Comparison of ENCODE assay signal across 16 cellular contexts in the genomic region with DNA sequence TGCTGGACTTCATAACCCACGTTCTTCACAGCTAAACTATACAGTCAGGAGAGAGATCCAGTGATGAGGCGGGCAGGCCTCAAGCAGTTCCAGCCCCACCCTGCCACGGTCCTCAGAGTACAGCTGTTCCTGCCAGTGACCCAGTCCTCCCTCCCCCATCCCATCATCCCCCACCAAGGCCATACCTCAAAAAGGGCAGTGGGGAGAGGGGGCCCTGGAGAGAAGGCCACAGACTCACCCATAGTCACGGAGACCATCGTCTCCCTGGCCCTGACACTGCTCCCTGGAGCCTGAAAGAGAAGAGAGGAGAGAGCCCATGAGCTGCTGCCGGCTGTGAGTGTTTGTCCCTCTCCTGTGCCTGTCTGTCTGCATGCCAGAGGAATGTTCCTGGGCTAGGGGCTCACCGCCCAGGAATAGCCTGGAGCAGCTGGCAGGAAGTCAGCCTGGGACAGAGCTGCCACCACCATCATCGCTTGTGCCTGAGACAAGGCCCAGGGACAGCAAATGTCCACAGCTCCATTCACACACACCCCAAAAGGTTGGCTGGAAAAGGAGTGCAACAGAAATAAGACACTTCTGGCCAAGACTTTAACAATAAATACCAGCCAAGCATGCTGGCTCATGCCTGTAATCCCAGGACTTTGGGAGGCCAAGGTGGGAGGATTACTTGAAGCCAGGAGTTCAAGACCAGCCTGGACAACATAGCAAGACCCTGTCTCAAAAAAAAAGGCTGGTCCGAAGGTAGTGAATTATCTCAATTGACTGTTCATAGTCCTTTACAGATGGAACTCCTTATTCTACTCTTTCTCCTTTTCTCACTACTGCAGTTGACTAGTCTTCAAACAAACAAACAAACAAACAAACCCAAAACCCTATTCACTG. TPM values are rescaled to one million over a fixed set of nuclear protein-coding genes. Genes with fewer than 3 reads are reported as not detected.
DNase-seq lines count a peak whose midpoint lies in the region; ATAC-seq, FAIRE-seq and TF ChIP-seq lines count a peak whose summit lies in the region.
"Had no signal": no experiment of that assay in that cellular context is flagged by ENCODE, and none has a peak within 500 bp of the region (broad histone marks: within the 10 kb centered on the region; RNA-seq: fewer than 3 reads in every experiment).

No MANE protein-coding gene starts in this region.

- H3K4me3 Mint-ChIP-seq in astrocyte (ENCODE audit: unreplicated experiment), result peak overlapping the region; percentile 40
- H3K4me3 Mint-ChIP-seq in progenitor cell of endocrine pancreas (ENCODE audit: low read depth), result no peak overlapping the region
- H3K4me3 Mint-ChIP-seq: activated B cell treated with CpG ODN at 0.5 μM for 24 hours, neural progenitor cell had no signal

- no peak overlapping the region for H3K4me2 ChIP-seq in astrocyte (ENCODE audit: low read length)
- H3K4me2 ChIP-seq: neural progenitor cell had no signal

- H3K27me3 ChIP-seq in astrocyte (ENCODE audit: insufficient read depth, low read length) (no peaks in the 10 kb centered on the region), heart right ventricle (no peaks in the 10 kb centered on the region)
- H3K27me3 ChIP-seq: neural progenitor cell, uterus had no signal

- DNase-seq in AG20443 (ENCODE audit: low spot score), result peak; percentile 27
- DNase-seq in astrocyte (ENCODE audit: low read depth), result no peak
- peak; percentile 75 to 80 for DNase-seq in heart right ventricle
- DNase-seq in progenitor cell of endocrine pancreas (ENCODE audit: low spot score, unreplicated experiment), result no peak
- DNase-seq in NCI-H510A treated with DMSO at 0.1 percent for 48 hours (lab: John Stamatoyannopoulos, UW), result no peak
- no peak for DNase-seq in HCEC 1CT
- no peak for DNase-seq in posterior vena cava (ENCODE audit: low spot score)
- DNase-seq: activated B cell treated with CpG ODN at 0.5 μM for 24 hours, GF-D8, H7, Karpas-422, NCI-H226, SHP77, uterus had no signal

- peak overlapping the region; percentile 10 for H3K9ac ChIP-seq in astrocyte (ENCODE audit: low read length)
- H3K9ac ChIP-seq: neural progenitor cell had no signal

- H3K27ac Mint-ChIP-seq in astrocyte (ENCODE audit: unreplicated experiment) (peak overlapping the region; percentile 84), progenitor cell of endocrine pancreas (peak overlapping the region; percentile 29)
- H3K27ac Mint-ChIP-seq: activated B cell treated with CpG ODN at 0.5 μM for 24 hours, neural progenitor cell had no signal

- H3K9me3 ChIP-seq in astrocyte (ENCODE audit: insufficient read depth, low read depth, low read length) (no peaks in the 10 kb centered on the region), heart right ventricle (no peaks in the 10 kb centered on the region)
- H3K9me3 ChIP-seq: uterus had no signal

- H3K36me3 ChIP-seq in astrocyte (ENCODE audit: insufficient read depth, low read length) (no peaks in the 10 kb centered on the region), heart right ventricle (peaks cover 0 to 43% (median 0%) of the 10 kb centered on the region in 9 donors)
- H3K36me3 ChIP-seq: neural progenitor cell, uterus had no signal

- no peak for FAIRE-seq in astrocyte (lab: Jason Lieb, UNC)

- ATAC-seq in heart right ventricle, result peak; percentile 86 to 99 (median 96)
- ATAC-seq in HG03108 (IDR thresholded peaks at IDR 0.05; ENCODE audit: unreplicated experiment), result no peak

- 41 to 47% methylated on average over 9 of the region's 9 CpGs for WGBS in heart right ventricle, 2 donors

- H3K4me1 ChIP-seq in astrocyte (ENCODE audit: insufficient read depth, low read length) (peaks cover under 1% of the 10 kb centered on the region), heart right ventricle (peaks cover 0 to 46% (median 20%) of the 10 kb centered on the region in 9 donors)
- H3K4me1 ChIP-seq: neural progenitor cell, uterus had no signal

- H3K79me2 ChIP-seq in astrocyte (ENCODE audit: insufficient read depth, low read length), result peaks cover 44% of the 10 kb centered on the region

- peaks cover 10% of the 10 kb centered on the region for H3K36me3 Mint-ChIP-seq in astrocyte (ENCODE audit: low read depth, unreplicated experiment)
- H3K36me3 Mint-ChIP-seq in progenitor cell of endocrine pancreas (ENCODE audit: insufficient read depth), result peaks cover 9% of the 10 kb centered on the region

- H3K27me3 Mint-ChIP-seq in astrocyte (ENCODE audit: low read depth, unreplicated experiment), result no peaks in the 10 kb centered on the region
- H3K27me3 Mint-ChIP-seq in progenitor cell of endocrine pancreas, result no peaks in the 10 kb centered on the region
- H3K27me3 Mint-ChIP-seq: activated B cell treated with CpG ODN at 0.5 μM for 24 hours had no signal

- no peaks in the 10 kb centered on the region for H3K9me3 Mint-ChIP-seq in astrocyte (ENCODE audit: unreplicated experiment)
- no peaks in the 10 kb centered on the region for H3K9me3 Mint-ChIP-seq in progenitor cell of endocrine pancreas (ENCODE audit: low read depth)
- H3K9me3 Mint-ChIP-seq: activated B cell treated with CpG ODN at 0.5 μM for 24 hours, neural progenitor cell had no signal

- intact Hi-C loops in heart right ventricle (cut with DNase I) (loop anchor here in 3 of 10 donors (10.0 kb wide), 2 partner anchors 83 to 103 kb away; partner anchors contain the start of genes SERTAD3 (in 2 of the 3) and SERTAD1 (in 1 of the 3)), posterior vena cava (cut with DNase I) (loop anchor here in 1 of 2 donors (10.0 kb wide), 1 partner anchor 103 kb away; the partner anchor contains the start of gene SERTAD3)

- no peak overlapping the region for H3K27ac ChIP-seq in astrocyte (ENCODE audit: low read depth, low read length)
- H3K27ac ChIP-seq in heart right ventricle, result peak overlapping the region; percentile 63 to 90 (median 84)
- H3K27ac ChIP-seq: neural progenitor cell, uterus had no signal

- TF ChIP-seq CTCF in astrocyte (IDR thresholded peaks at IDR 0.05; ENCODE audit: insufficient read depth, low read depth, low read length) (no peak), heart right ventricle (IDR thresholded peaks at IDR 0.05) (no peak), progenitor cell of endocrine pancreas (IDR thresholded peaks at IDR 0.05; ENCODE audit: unreplicated experiment) (no peak)

- H3K4me3 ChIP-seq in astrocyte (ENCODE audit: insufficient read depth, low read depth, low read length), result no peak overlapping the region
- peak overlapping the region in 6 of 10 donors; percentile 1 to 33 (median 22) for H3K4me3 ChIP-seq in heart right ventricle
- H3K4me3 ChIP-seq: neural progenitor cell, uterus had no signal

- no peak overlapping the region for H2AFZ ChIP-seq in astrocyte (ENCODE audit: low read depth, low read length)
- H2AFZ ChIP-seq: neural progenitor cell had no signal

- H4K20me1 ChIP-seq in astrocyte (ENCODE audit: insufficient read depth, low read length), result peaks cover 36% of the 10 kb centered on the region

- H3K4me1 Mint-ChIP-seq in astrocyte (ENCODE audit: low read depth, unreplicated experiment) (peaks cover 8% of the 10 kb centered on the region), progenitor cell of endocrine pancreas (ENCODE audit: low read depth) (no peaks in the 10 kb centered on the region)

RNA-seq across cellular contexts. Expression of gene C19orf47, which starts 6.4 kb away (rescaled TPM):
- total RNA-seq in astrocyte (18.2 and 20.6 TPM in 2 replicates), heart right ventricle (100 to 1,000 TPM; 138 to 227 (median 145) TPM), progenitor cell of endocrine pancreas (19.0 and 19.1 TPM in 2 replicates), posterior vena cava (10 to 100 TPM; 13.2 to 16.9 TPM)
- 100 to 1,000 TPM; 234 to 347 TPM for polyA plus RNA-seq in heart right ventricle

RNA-seq across cellular contexts. Expression of gene PLD3, which starts 6.7 kb away (rescaled TPM):
- 728 and 882 TPM in 2 replicates for total RNA-seq in astrocyte
- 100 to 1,000 TPM; 136 to 238 (median 181) TPM for total RNA-seq in heart right ventricle
- polyA plus RNA-seq in heart right ventricle, result 100 to 1,000 TPM; 116 to 148 TPM
- 349 and 353 TPM in 2 replicates for total RNA-seq in progenitor cell of endocrine pancreas
- 100 to 1,000 TPM; 153 to 281 TPM for total RNA-seq in posterior vena cava

RNA-seq across cellular contexts. Expression of gene HIPK4, which starts 48.1 kb away (rescaled TPM):
- total RNA-seq in astrocyte (0.12 TPM in 1 of 2 replicates, not detected in the other), heart right ventricle (under 1 TPM in 2 of 10 donors, not detected in 8; 0.10 to 0.15 TPM), progenitor cell of endocrine pancreas (0.11 TPM in 1 of 2 replicates, not detected in the other), posterior vena cava (under 1 TPM in 1 of 2 donors, not detected in 1; 0.29 TPM)
- under 1 TPM in 1 of 2 donors, not detected in 1; 0.09 TPM for polyA plus RNA-seq in heart right ventricle

RNA-seq across cellular contexts. Expression of gene AKT2, which starts 56.7 kb away (rescaled TPM):
- total RNA-seq in astrocyte, result 125 and 127 TPM in 2 replicates
- total RNA-seq in heart right ventricle, result 100 to 1,000 TPM; 117 to 147 (median 127) TPM
- polyA plus RNA-seq in heart right ventricle, result 10 to 100 TPM; 56.7 to 57.6 TPM
- 200 TPM in 2 replicates for total RNA-seq in progenitor cell of endocrine pancreas
- 10 to 100 TPM; 80.4 to 85.1 TPM for total RNA-seq in posterior vena cava

Comparison
In these comparisons a context has a peak if more than half of its experiments do, and no peak if none do; other contexts are left out.
1. DNase-seq: peak in AG20443 (single experiment) and heart right ventricle (2 of 2); none in astrocyte (single experiment), progenitor cell of endocrine pancreas (single experiment), NCI-H510A treated with DMSO at 0.1 percent for 48 hours (single experiment), HCEC 1CT (single experiment) and posterior vena cava (single experiment).